10 cellular contexts compared by ENCODE assay signal in genomic region chr22:24510694-24511625, GRCh38. TPM values are rescaled to one million over a fixed set of nuclear protein-coding genes. Genes with fewer than 3 reads are reported as not detected.
DNase-seq lines count a peak whose midpoint lies in the region; ATAC-seq and TF ChIP-seq lines count a peak whose summit lies in the region.
"Had no signal": no experiment of that assay in that cellular context is flagged by ENCODE, and none has a peak within 500 bp of the region (broad histone marks: within the 10 kb centered on the region; RNA-seq: fewer than 3 reads in every experiment).

No MANE protein-coding gene starts in this region.

- H3K4me3 ChIP-seq in epithelial cell of esophagus (ENCODE audit: low read length) (no peak overlapping the region), osteoblast (ENCODE audit: insufficient read depth, low read length) (no peak overlapping the region)
- H3K4me3 ChIP-seq: prostate gland had no signal

- peaks cover 28% of the 10 kb centered on the region for H3K27me3 ChIP-seq in osteoblast (ENCODE audit: insufficient read depth, low read length)
- H3K27me3 ChIP-seq in foreskin keratinocyte: peaks cover 41% of the 10 kb centered on the region

- H3K36me3 ChIP-seq in osteoblast (ENCODE audit: insufficient read depth, low read length): no peaks in the 10 kb centered on the region
- H3K36me3 ChIP-seq: prostate gland had no signal

- H3K4me1 ChIP-seq in osteoblast (ENCODE audit: insufficient read depth, low read length) (peaks cover 16% of the 10 kb centered on the region), foreskin keratinocyte (peaks cover 2% of the 10 kb centered on the region)
- H3K4me1 ChIP-seq: prostate gland had no signal

- TF ChIP-seq CTCF in epithelial cell of esophagus (IDR thresholded peaks at IDR 0.05; ENCODE audit: insufficient read depth, low read depth, low read length, missing control alignments): no peak
- TF ChIP-seq CTCF in osteoblast (IDR thresholded peaks at IDR 0.05; ENCODE audit: extremely low read depth, low read depth, low read length): no peak
- no peak for TF ChIP-seq CTCF in foreskin keratinocyte (conservative IDR thresholded peaks at IDR 0.05)

- H3K79me2 ChIP-seq in osteoblast (ENCODE audit: insufficient read depth, low read length): no peaks in the 10 kb centered on the region

- no peaks in the 10 kb centered on the region for H3K9me3 ChIP-seq in osteoblast (ENCODE audit: low read depth, low read length)
- H3K9me3 ChIP-seq: prostate gland had no signal

- no peak for ATAC-seq in foreskin keratinocyte

- no peak overlapping the region for H3K4me2 ChIP-seq in osteoblast (ENCODE audit: insufficient read depth, low read length)

- H4K20me1 ChIP-seq in osteoblast (ENCODE audit: insufficient read depth, low read length): no peaks in the 10 kb centered on the region

- H2AFZ ChIP-seq in osteoblast (ENCODE audit: low read length): no peak overlapping the region

- DNase-seq in GF-D8 (lab: John Stamatoyannopoulos, UW) (peak; percentile 96), NOMO-1 (lab: John Stamatoyannopoulos, UW; ENCODE audit: unreplicated experiment in 2 of 2) (peak; percentile 93 to 98), epithelial cell of esophagus (ENCODE audit: low read depth) (peak; percentile 35), osteoblast (ENCODE audit: insufficient read length, low spot score, missing footprints) (peak; percentile 69), foreskin keratinocyte (no peak), COR-L47 (lab: John Stamatoyannopoulos, UW) (no peak), NCI-H446 treated with DMSO at 0.1 percent for 48 hours (lab: John Stamatoyannopoulos, UW) (no peak), ureter (ENCODE audit: low spot score) (no peak)
- DNase-seq: caudate nucleus had no signal

- H3K27ac ChIP-seq in osteoblast (ENCODE audit: low read depth, low read length) (no peak overlapping the region), foreskin keratinocyte (no peak overlapping the region)
- H3K27ac ChIP-seq: prostate gland had no signal

RNA-seq across cellular contexts. Expression of gene UPB1, which starts 15.8 kb away (rescaled TPM):
- total RNA-seq in osteoblast (under 0.01 TPM in 1 of 2 replicates, not detected in the other), foreskin keratinocyte (not detected in 2 replicates), ureter (0.26 TPM)
- polyA plus RNA-seq in foreskin keratinocyte: not detected in 2 replicates

RNA-seq across cellular contexts. Expression of gene GUCD1, which starts 44.0 kb away (rescaled TPM):
- total RNA-seq in osteoblast (146 and 155 TPM in 2 replicates), foreskin keratinocyte (73.6 and 74.9 TPM in 2 replicates), ureter (79.0 TPM)
- 56.1 and 58.1 TPM in 2 replicates for polyA plus RNA-seq in foreskin keratinocyte

RNA-seq across cellular contexts. Expression of gene SNRPD3, which starts 44.8 kb away (rescaled TPM):
- total RNA-seq in osteoblast (51.9 and 57.5 TPM in 2 replicates), foreskin keratinocyte (176 and 223 TPM in 2 replicates), ureter (88.7 TPM)
- polyA plus RNA-seq in foreskin keratinocyte: 239 and 282 TPM in 2 replicates

Comparison
In these comparisons a context has a peak if more than half of its experiments do, and no peak if none do; other contexts are left out.
1. DNase-seq: peak in GF-D8 (single experiment), NOMO-1 (2 of 2), epithelial cell of esophagus (single experiment) and osteoblast (single experiment); none in foreskin keratinocyte (0 of 2), COR-L47 (single experiment), NCI-H446 treated with DMSO at 0.1 percent for 48 hours (single experiment) and ureter (single experiment).